ENCODE assay signal across 23 cellular contexts in the genomic region with DNA sequence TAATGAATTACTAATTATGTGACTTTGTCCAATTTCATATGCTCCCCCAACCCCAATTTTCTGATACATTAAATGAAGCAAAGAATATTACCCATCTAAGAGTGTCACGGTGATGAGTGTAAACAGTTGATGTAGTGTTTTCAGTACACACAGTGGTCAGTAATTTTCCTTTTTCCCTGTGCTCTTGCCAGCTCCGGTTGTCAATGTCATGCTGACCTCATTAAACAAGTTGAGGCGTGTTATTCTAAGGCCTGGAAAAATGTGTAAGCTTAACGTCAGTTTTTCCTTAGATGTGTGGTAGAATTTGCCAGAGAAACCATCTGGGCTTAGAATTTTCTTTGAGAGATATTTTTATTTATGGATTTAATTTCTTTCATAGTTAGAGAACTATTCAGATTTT. TPM values are rescaled to one million over a fixed set of nuclear protein-coding genes. Genes with fewer than 3 reads are reported as not detected.
"Had no signal": no experiment of that assay in that cellular context is flagged by ENCODE, and none has a peak within 500 bp of the region (broad histone marks: within the 10 kb centered on the region; RNA-seq: fewer than 3 reads in every experiment).

No MANE protein-coding gene starts in this region.

- ATAC-seq: activated CD4-positive, alpha-beta T cell treated with anti-CD3 and anti-CD28 coated beads for 36 hours; activated CD8-positive, alpha-beta T cell treated with anti-CD3 and anti-CD28 coated beads, Interleukin-2, amount 10 ng/mL, durations not matched to agents 7 days and 5 days; T-cell had no signal

- H3K4me3 ChIP-seq: thoracic aorta had no signal

- H3K9me3 ChIP-seq: thoracic aorta had no signal

- DNase-seq: activated CD4-positive, alpha-beta T cell treated with anti-CD3 and anti-CD28 coated beads for 36 hours; activated CD8-positive, alpha-beta memory T cell treated with anti-CD3 and anti-CD28 coated beads, Interleukin-2, amount 50 U/mL, for 48 hours; activated CD8-positive, alpha-beta T cell treated with anti-CD3 and anti-CD28 coated beads, Interleukin-2, amount 10 ng/mL, durations not matched to agents 7 days and 5 days; activated naive CD8-positive, alpha-beta T cell treated with anti-CD3 and anti-CD28 coated beads, Interleukin-2, amount 10 ng/mL, durations not matched to agents 7 days and 5 days; anterior cingulate cortex; cortex of kidney; effector CD8-positive, alpha-beta T cell; foreskin melanocyte; head of caudate nucleus; islet precursor cell; stimulated activated CD4-positive, alpha-beta T cell treated with anti-CD3 and anti-CD28 coated beads, Interleukin-2, amount 100 ng/mL, for 48 hours; stimulated activated CD8-positive, alpha-beta memory T cell treated with anti-CD3 and anti-CD28 coated beads, Interleukin-4, amount 100 ng/mL, for 48 hours; T-cell; T1000 had no signal

- H3K36me3 ChIP-seq: thoracic aorta had no signal

- H3K27ac ChIP-seq: thoracic aorta, VCaP had no signal

RNA-seq across cellular contexts. Expression of gene SERPINA6, which starts 11.7 kb away (rescaled TPM):
- total RNA-seq: activated CD4-positive, alpha-beta T cell treated with anti-CD3 and anti-CD28 coated beads for 36 hours; activated CD8-positive, alpha-beta T cell treated with anti-CD3 and anti-CD28 coated beads, Interleukin-2, amount 10 ng/mL, durations not matched to agents 7 days and 5 days; activated naive CD8-positive, alpha-beta T cell treated with anti-CD3 and anti-CD28 coated beads, Interleukin-2, amount 10 ng/mL, durations not matched to agents 7 days and 5 days; cardiac septum; mesothelial cell of epicardium; myocyte; neural crest cell; osteocyte; T-cell; thoracic aorta had no signal

RNA-seq across cellular contexts. Expression of gene SERPINA2, which starts 31.7 kb away (rescaled TPM):
- total RNA-seq: activated CD4-positive, alpha-beta T cell treated with anti-CD3 and anti-CD28 coated beads for 36 hours; activated CD8-positive, alpha-beta T cell treated with anti-CD3 and anti-CD28 coated beads, Interleukin-2, amount 10 ng/mL, durations not matched to agents 7 days and 5 days; activated naive CD8-positive, alpha-beta T cell treated with anti-CD3 and anti-CD28 coated beads, Interleukin-2, amount 10 ng/mL, durations not matched to agents 7 days and 5 days; cardiac septum; epithelial cell of proximal tubule; liver; mesothelial cell of epicardium; myocyte; neural crest cell; osteocyte; T-cell; thoracic aorta had no signal
- polyA plus RNA-seq: liver had no signal

RNA-seq across cellular contexts. Expression of gene SERPINA10, which starts 41.8 kb away (rescaled TPM):
- total RNA-seq: activated CD4-positive, alpha-beta T cell treated with anti-CD3 and anti-CD28 coated beads for 36 hours; activated CD8-positive, alpha-beta T cell treated with anti-CD3 and anti-CD28 coated beads, Interleukin-2, amount 10 ng/mL, durations not matched to agents 7 days and 5 days; activated naive CD8-positive, alpha-beta T cell treated with anti-CD3 and anti-CD28 coated beads, Interleukin-2, amount 10 ng/mL, durations not matched to agents 7 days and 5 days; cardiac septum; epithelial cell of proximal tubule; mesothelial cell of epicardium; myocyte; neural crest cell; osteocyte had no signal

RNA-seq across cellular contexts. Expression of gene SERPINA1, which starts 53.6 kb away (rescaled TPM):
- total RNA-seq: activated CD8-positive, alpha-beta T cell treated with anti-CD3 and anti-CD28 coated beads, Interleukin-2, amount 10 ng/mL, durations not matched to agents 7 days and 5 days; myocyte; neural crest cell; osteocyte had no signal
